8 cellular contexts compared by ENCODE assay signal in genomic region chr15:90219421-90220141, GRCh38. TPM values are rescaled to one million over a fixed set of nuclear protein-coding genes. Genes with fewer than 3 reads are reported as not detected.
DNase-seq lines count a peak whose midpoint lies in the region; ATAC-seq and TF ChIP-seq lines count a peak whose summit lies in the region.

No MANE protein-coding gene starts in this region.

- ATAC-seq in DND-41 (ENCODE audit: insufficient read depth, low read depth) (peak; percentile 92), GM21423 (IDR thresholded peaks at IDR 0.05; ENCODE audit: unreplicated experiment) (no peak)

- H2AFZ ChIP-seq in DND-41 (ENCODE audit: low read depth, low read length) (no peak overlapping the region; the same call in 1 of the 2 replicates), neural progenitor cell (replicated peaks) (no peak overlapping the region)

- DNase-seq in DND-41 (peak; percentile 61), MG63 (peak; percentile 34), epithelial cell of esophagus (ENCODE audit: low read depth) (no peak), neural progenitor cell (ENCODE audit: low spot score) (peak; percentile 76), inferior parietal cortex (ENCODE audit: extremely low spot score) (no peak), DMS153 (lab: John Stamatoyannopoulos, UW) (no peak)
- peak; percentile 52 for DNase-seq in activated CD4-positive, alpha-beta memory T cell treated with anti-CD3 and anti-CD28 coated beads, Interleukin-2, amount 10 ng/mL, durations not matched to agents 7 days and 5 days

- H3K27me3 Mint-ChIP-seq in activated CD4-positive, alpha-beta memory T cell treated with anti-CD3 and anti-CD28 coated beads, Interleukin-2, amount 10 ng/mL, durations not matched to agents 7 days and 5 days: no peaks in the 10 kb centered on the region
- no peaks in the 10 kb centered on the region for H3K27me3 Mint-ChIP-seq in neural progenitor cell (ENCODE audit: insufficient read depth, low read depth)

- peaks cover 29% of the 10 kb centered on the region for H3K4me1 Mint-ChIP-seq in activated CD4-positive, alpha-beta memory T cell treated with anti-CD3 and anti-CD28 coated beads, Interleukin-2, amount 10 ng/mL, durations not matched to agents 7 days and 5 days
- H3K4me1 Mint-ChIP-seq in neural progenitor cell: peaks cover 7% of the 10 kb centered on the region

- no peaks in the 10 kb centered on the region for H3F3A ChIP-seq in neural progenitor cell (ENCODE audit: low read depth)

- H3K4me1 ChIP-seq in DND-41 (ENCODE audit: insufficient read depth, low read length) (no peaks in the 10 kb centered on the region), neural progenitor cell (no peaks in the 10 kb centered on the region)

- H3K4me2 ChIP-seq in DND-41 (ENCODE audit: insufficient read depth, low read length): no peak overlapping the region
- no peak overlapping the region for H3K4me2 ChIP-seq in neural progenitor cell

- H4K20me1 ChIP-seq in DND-41 (ENCODE audit: insufficient read depth, low read length): no peaks in the 10 kb centered on the region
- no peaks in the 10 kb centered on the region for H4K20me1 ChIP-seq in neural progenitor cell (ENCODE audit: low read depth)

- no peak overlapping the region for H3K9ac ChIP-seq in DND-41 (ENCODE audit: low read depth, low read length)
- H3K9ac ChIP-seq in neural progenitor cell: no peak overlapping the region

- H3K9me3 Mint-ChIP-seq in activated CD4-positive, alpha-beta memory T cell treated with anti-CD3 and anti-CD28 coated beads, Interleukin-2, amount 10 ng/mL, durations not matched to agents 7 days and 5 days: no peaks in the 10 kb centered on the region
- H3K9me3 Mint-ChIP-seq in neural progenitor cell: no peaks in the 10 kb centered on the region

- no peak overlapping the region for H3K4me3 Mint-ChIP-seq in activated CD4-positive, alpha-beta memory T cell treated with anti-CD3 and anti-CD28 coated beads, Interleukin-2, amount 10 ng/mL, durations not matched to agents 7 days and 5 days
- H3K4me3 Mint-ChIP-seq in neural progenitor cell: no peak overlapping the region

- H3K27me3 ChIP-seq in DND-41 (ENCODE audit: insufficient read depth, low read length, poor library complexity) (no peaks in the 10 kb centered on the region), MG63 (no peaks in the 10 kb centered on the region), neural progenitor cell (no peaks in the 10 kb centered on the region)

- H3K36me3 Mint-ChIP-seq in activated CD4-positive, alpha-beta memory T cell treated with anti-CD3 and anti-CD28 coated beads, Interleukin-2, amount 10 ng/mL, durations not matched to agents 7 days and 5 days (ENCODE audit: low read depth): peaks cover 7% of the 10 kb centered on the region
- peaks cover 4% of the 10 kb centered on the region for H3K36me3 Mint-ChIP-seq in neural progenitor cell

- POLR2A ChIA-PET in activated CD4-positive, alpha-beta memory T cell treated with anti-CD3 and anti-CD28 coated beads, Interleukin-2, amount 10 ng/mL, durations not matched to agents 7 days and 5 days (lab: Charles Lee): no interaction called here

- no peak overlapping the region for H3K27ac ChIP-seq in DND-41 (ENCODE audit: low read length)
- no peak overlapping the region for H3K27ac ChIP-seq in neural progenitor cell

- no peak overlapping the region for H3K27ac Mint-ChIP-seq in activated CD4-positive, alpha-beta memory T cell treated with anti-CD3 and anti-CD28 coated beads, Interleukin-2, amount 10 ng/mL, durations not matched to agents 7 days and 5 days
- no peak overlapping the region for H3K27ac Mint-ChIP-seq in neural progenitor cell

- CTCF ChIA-PET in activated CD4-positive, alpha-beta memory T cell treated with anti-CD3 and anti-CD28 coated beads, Interleukin-2, amount 10 ng/mL, durations not matched to agents 7 days and 5 days (lab: Charles Lee): interaction anchor here (0.8 to 3.0 kb wide), 4 partner anchors 11 to 76 kb away, joined by 4 to 16 read pairs (median 5); partner anchors contain the start of genes CIB1 and GDPGP1

- TF ChIP-seq CTCF in DND-41 (IDR thresholded peaks at IDR 0.05; ENCODE audit: borderline replicate concordance, extremely low read depth, low read length, poor library complexity, severe bottlenecking) (peak; percentile 77), epithelial cell of esophagus (IDR thresholded peaks at IDR 0.05; ENCODE audit: insufficient read depth, low read depth, low read length, missing control alignments) (peak; percentile 48), neural progenitor cell (IDR thresholded peaks at IDR 0.05) (peak; percentile 69)

- H3K9me3 ChIP-seq in DND-41 (ENCODE audit: insufficient read depth, low read length, severe bottlenecking) (no peaks in the 10 kb centered on the region), MG63 (no peaks in the 10 kb centered on the region), neural progenitor cell (ENCODE audit: low read depth) (no peaks in the 10 kb centered on the region)

- H3K36me3 ChIP-seq in DND-41 (ENCODE audit: insufficient read depth, low read length) (no peaks in the 10 kb centered on the region), MG63 (peaks cover 52% of the 10 kb centered on the region), neural progenitor cell (no peaks in the 10 kb centered on the region)

- H3K79me2 ChIP-seq in DND-41 (ENCODE audit: insufficient read depth, low read length): no peaks in the 10 kb centered on the region
- no peaks in the 10 kb centered on the region for H3K79me2 ChIP-seq in neural progenitor cell (ENCODE audit: low read depth)

- H3K4me3 ChIP-seq in DND-41 (ENCODE audit: low read depth in 1 of 2, low read length in 2 of 2) (no peak overlapping the region), MG63 (no peak overlapping the region), epithelial cell of esophagus (ENCODE audit: low read length) (no peak overlapping the region), neural progenitor cell (no peak overlapping the region)

RNA-seq across cellular contexts. Expression of gene CIB1, which starts 14.2 kb away (rescaled TPM):
- 48.7 and 158 TPM in 2 replicates for total RNA-seq in MG63 (2014; rRNA removed; shearing (Covaris generic); ENCODE audit: low replicate concordance)
- total RNA-seq in activated CD4-positive, alpha-beta memory T cell treated with anti-CD3 and anti-CD28 coated beads, Interleukin-2, amount 10 ng/mL, durations not matched to agents 7 days and 5 days: 100 to 1,000 TPM; 118 to 120 TPM
- total RNA-seq in neural progenitor cell (ENCODE audit: low replicate concordance): 5.2 and 7.7 TPM in 2 replicates

RNA-seq across cellular contexts. Expression of gene GDPGP1, which starts 14.4 kb away (rescaled TPM):
- total RNA-seq in MG63 (2014; rRNA removed; shearing (Covaris generic); ENCODE audit: low replicate concordance): 0.86 and 6.4 TPM in 2 replicates
- total RNA-seq in activated CD4-positive, alpha-beta memory T cell treated with anti-CD3 and anti-CD28 coated beads, Interleukin-2, amount 10 ng/mL, durations not matched to agents 7 days and 5 days: 10 to 100 TPM; 10.3 to 10.5 TPM
- 0.67 and 3.5 TPM in 2 replicates for total RNA-seq in neural progenitor cell (ENCODE audit: low replicate concordance)

RNA-seq across cellular contexts. Expression of gene SEMA4B, which starts 18.5 kb away (rescaled TPM):
- 3.7 and 19.0 TPM in 2 replicates for total RNA-seq in MG63 (2014; rRNA removed; shearing (Covaris generic); ENCODE audit: low replicate concordance)
- total RNA-seq in activated CD4-positive, alpha-beta memory T cell treated with anti-CD3 and anti-CD28 coated beads, Interleukin-2, amount 10 ng/mL, durations not matched to agents 7 days and 5 days: 10 to 100 TPM; 29.7 to 29.9 TPM
- total RNA-seq in neural progenitor cell (ENCODE audit: low replicate concordance): 7.7 and 18.9 TPM in 2 replicates

RNA-seq across cellular contexts. Expression of gene TTLL13, which starts 29.8 kb away (rescaled TPM):
- 0.07 TPM in 1 of 2 replicates, not detected in the other for total RNA-seq in MG63 (2014; rRNA removed; shearing (Covaris generic); ENCODE audit: low replicate concordance)
- under 1 TPM; 0.45 to 0.58 TPM for total RNA-seq in activated CD4-positive, alpha-beta memory T cell treated with anti-CD3 and anti-CD28 coated beads, Interleukin-2, amount 10 ng/mL, durations not matched to agents 7 days and 5 days
- total RNA-seq in neural progenitor cell (ENCODE audit: low replicate concordance): 0.19 TPM in 1 of 2 replicates, not detected in the other

RNA-seq across cellular contexts. Expression of gene NGRN, which starts 45.9 kb away (rescaled TPM):
- 83.1 and 134 TPM in 2 replicates for total RNA-seq in MG63 (2014; rRNA removed; shearing (Covaris generic); ENCODE audit: low replicate concordance)
- total RNA-seq in activated CD4-positive, alpha-beta memory T cell treated with anti-CD3 and anti-CD28 coated beads, Interleukin-2, amount 10 ng/mL, durations not matched to agents 7 days and 5 days: 10 to 100 TPM; 27.4 to 28.3 TPM
- 47.8 and 66.8 TPM in 2 replicates for total RNA-seq in neural progenitor cell (ENCODE audit: low replicate concordance)

Comparison
In these comparisons a context has a peak if more than half of its experiments do, and no peak if none do; other contexts are left out.
1. DNase-seq: peak in DND-41 (single experiment), MG63 (single experiment), activated CD4-positive, alpha-beta memory T cell treated with anti-CD3 and anti-CD28 coated beads, Interleukin-2, amount 10 ng/mL, durations not matched to agents 7 days and 5 days (single experiment) and neural progenitor cell (single experiment); none in epithelial cell of esophagus (single experiment), inferior parietal cortex (single experiment) and DMS153 (single experiment).
2. Peak in every context shown above with its lines, with median percentiles within 50 percentile points of each other: CTCF ChIP-seq.